2 cellular contexts compared by ENCODE assay signal in genomic region chr1:16630661-16631247, GRCh38.
TF ChIP-seq lines count a peak whose summit lies in the region.

No MANE protein-coding gene starts in this region.

TF ChIP-seq in H1, 55 proteins besides CTCF, POLR2A, EP300 and RAD21:
- no peak for TF ChIP-seq SP2 (IDR thresholded peaks at IDR 0.05; ENCODE audit: low read length)
- TF ChIP-seq RNF2 (IDR thresholded peaks at IDR 0.05; ENCODE audit: borderline replicate concordance, low read depth, low read length, missing control alignments, poor library complexity, severe bottlenecking), result no peak
- no peak for TF ChIP-seq SP1 (IDR thresholded peaks at IDR 0.05; ENCODE audit: low read depth, low read length)

TF ChIP-seq in HEK293T, 16 proteins besides CTCF, POLR2A, EP300 and RAD21:
- TF ChIP-seq FOXM1 (IDR thresholded peaks at IDR 0.05; ENCODE audit: borderline replicate concordance) (no peak), FOXA1 (IDR thresholded peaks at IDR 0.05) (no peak), HDGF (IDR thresholded peaks at IDR 0.05; ENCODE audit: borderline replicate concordance) (no peak), L3MBTL2 (conservative IDR thresholded peaks at IDR 0.05) (no peak), BHLHE40 (IDR thresholded peaks at IDR 0.05; ENCODE audit: borderline replicate concordance) (no peak), SP1 (IDR thresholded peaks at IDR 0.05) (no peak), ZNF384 (IDR thresholded peaks at IDR 0.05) (no peak), CTBP1 (IDR thresholded peaks at IDR 0.05; ENCODE audit: borderline replicate concordance) (no peak), ARNT (IDR thresholded peaks at IDR 0.05) (no peak), LEF1 (IDR thresholded peaks at IDR 0.05; ENCODE audit: borderline replicate concordance) (no peak), TARDBP (IDR thresholded peaks at IDR 0.05) (no peak), NFRKB (IDR thresholded peaks at IDR 0.05) (no peak), SUZ12 (IDR thresholded peaks at IDR 0.05) (no peak), ELF4 (IDR thresholded peaks at IDR 0.05) (no peak), FOXK2 (IDR thresholded peaks at IDR 0.05) (no peak)
- TF ChIP-seq, protein P1, sequence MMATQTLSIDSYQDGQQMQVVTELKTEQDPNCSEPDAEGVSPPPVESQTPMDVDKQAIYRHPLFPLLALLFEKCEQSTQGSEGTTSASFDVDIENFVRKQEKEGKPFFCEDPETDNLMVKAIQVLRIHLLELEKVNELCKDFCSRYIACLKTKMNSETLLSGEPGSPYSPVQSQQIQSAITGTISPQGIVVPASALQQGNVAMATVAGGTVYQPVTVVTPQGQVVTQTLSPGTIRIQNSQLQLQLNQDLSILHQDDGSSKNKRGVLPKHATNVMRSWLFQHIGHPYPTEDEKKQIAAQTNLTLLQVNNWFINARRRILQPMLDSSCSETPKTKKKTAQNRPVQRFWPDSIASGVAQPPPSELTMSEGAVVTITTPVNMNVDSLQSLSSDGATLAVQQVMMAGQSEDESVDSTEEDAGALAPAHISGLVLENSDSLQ (IDR thresholded peaks at IDR 0.05), result no peak
